ENCODE assay signal across 9 cellular contexts in the genomic region with DNA sequence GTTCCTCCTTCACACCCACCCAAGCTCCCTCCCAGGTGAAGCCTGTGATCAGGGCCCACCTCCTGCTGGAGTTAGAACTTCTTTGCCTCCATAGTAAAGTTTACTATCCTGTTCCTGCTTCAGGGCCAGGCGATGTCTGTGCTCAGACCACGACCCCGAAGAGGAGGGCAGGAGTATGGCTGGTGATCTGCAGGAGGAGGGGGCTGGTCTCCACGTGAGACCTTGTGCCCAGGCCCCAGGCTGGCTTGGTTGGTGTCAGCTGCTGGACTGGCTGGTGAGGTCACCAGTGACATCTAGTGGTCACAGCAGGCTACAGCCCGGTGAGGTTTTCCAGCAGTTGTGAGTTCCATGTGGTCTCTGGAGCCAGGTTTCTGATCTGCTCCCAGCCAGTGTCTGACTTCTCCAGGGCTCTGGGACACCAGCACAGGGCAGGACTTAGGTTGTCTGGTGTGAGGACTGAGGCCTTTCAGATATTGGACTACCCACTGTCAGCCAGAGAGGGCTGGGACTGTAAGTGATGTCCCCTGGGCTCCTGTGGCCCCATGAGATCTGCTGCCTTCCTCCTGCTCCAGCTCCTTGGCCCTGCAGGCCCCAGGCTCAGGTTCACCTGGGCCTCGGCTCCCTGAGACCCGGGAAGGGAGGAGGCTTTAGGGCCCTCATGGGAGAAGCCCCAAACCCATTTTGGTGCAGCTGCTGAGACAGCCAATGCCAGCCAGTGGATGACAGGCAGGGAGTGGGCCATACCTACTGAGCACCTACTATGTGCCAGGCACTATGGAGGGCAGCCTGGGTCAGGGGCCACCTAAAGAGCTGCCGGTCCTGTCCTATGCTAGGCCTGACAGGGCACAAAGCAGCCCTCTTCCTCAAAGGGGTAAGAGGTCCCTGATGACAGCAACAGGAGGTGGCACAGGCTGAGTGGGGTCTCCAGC. TPM values are rescaled to one million over a fixed set of nuclear protein-coding genes. Genes with fewer than 3 reads are reported as not detected.
DNase-seq lines count a peak whose midpoint lies in the region; ATAC-seq and TF ChIP-seq lines count a peak whose summit lies in the region.
"Had no signal": no experiment of that assay in that cellular context is flagged by ENCODE, and none has a peak within 500 bp of the region (broad histone marks: within the 10 kb centered on the region; RNA-seq: fewer than 3 reads in every experiment).

No MANE protein-coding gene starts in this region.

- H3K4me1 ChIP-seq in sigmoid colon = no peaks in the 10 kb centered on the region

- 22 to 25% methylated on average over 8 of the region's 8 CpGs for WGBS in sigmoid colon, 2 donors

- H3K36me3 ChIP-seq in sigmoid colon = no peaks in the 10 kb centered on the region

- no peaks in the 10 kb centered on the region for H3K9me3 ChIP-seq in sigmoid colon

- no peaks in the 10 kb centered on the region for H3K27me3 ChIP-seq in sigmoid colon

- H3K4me3 ChIP-seq in AG10803 (ENCODE audit: low read length) (no peak overlapping the region), sigmoid colon (no peak overlapping the region)

- TF ChIP-seq EP300 in sigmoid colon (IDR thresholded peaks at IDR 0.05) = no peak

- ATAC-seq in GM18511 (IDR thresholded peaks at IDR 0.05; ENCODE audit: unreplicated experiment) (peak; percentile 67), HG02763 (IDR thresholded peaks at IDR 0.05; ENCODE audit: unreplicated experiment) (no peak)

- TF ChIP-seq CTCF in AG10803 (conservative IDR thresholded peaks at IDR 0.05; ENCODE audit: low read length) = peak; percentile 97
- peak; percentile 77 to 90 (median 80) for TF ChIP-seq CTCF in sigmoid colon (IDR thresholded peaks at IDR 0.05)

- H3K27ac ChIP-seq in sigmoid colon = no peak overlapping the region

- no peak for TF ChIP-seq POLR2A in sigmoid colon (IDR thresholded peaks at IDR 0.05)

- DNase-seq in AG10803 (ENCODE audit: low read depth) (peak; percentile 65), NAMALWA (ENCODE audit: low spot score) (peak; percentile 83), T follicular helper cell (ENCODE audit: low read depth) (peak; percentile 31), anterior cingulate cortex (lab: John Stamatoyannopoulos, UW) (peak in 52 of 58 donors; percentile 17 to 76 (median 40)), hepatic stellate cell (ENCODE audit: low spot score) (peak; percentile 90), sigmoid colon (peak; percentile 82)

- intact Hi-C loops in sigmoid colon (cut with DNase I) = loop anchor here (2.0 kb wide), 1 partner anchor 19 kb away; no protein-coding TSS in a partner anchor

RNA-seq across cellular contexts. Expression of gene UBL4B, which starts 6.0 kb away (rescaled TPM):
- under 1 TPM in 1 of 4 donors, not detected in 3; 0.33 TPM for total RNA-seq in sigmoid colon
- under 1 TPM in 1 of 3 donors, not detected in 2; 0.06 TPM for polyA plus RNA-seq in sigmoid colon

RNA-seq across cellular contexts. Expression of gene ALX3, which starts 35.8 kb away (rescaled TPM):
- not detected for total RNA-seq in sigmoid colon
- polyA plus RNA-seq in sigmoid colon = under 1 TPM in 1 of 3 donors, not detected in 2; 0.13 TPM
- total RNA-seq: subcutaneous adipose tissue had no signal

RNA-seq across cellular contexts. Expression of gene SLC6A17, which starts 44.0 kb away (rescaled TPM):
- total RNA-seq in sigmoid colon = under 1 TPM in 3 of 4 donors, not detected in 1; 0.36 to 0.83 (median 0.41) TPM
- under 1 TPM in 2 of 3 donors, not detected in 1; under 0.01 to 0.20 TPM for polyA plus RNA-seq in sigmoid colon

Comparison
In these comparisons a context has a peak if more than half of its experiments do, and no peak if none do; other contexts are left out.
1. DNase-seq: peak in every context shown above with its lines; median percentile 90 in hepatic stellate cell; 83 in NAMALWA; 82 in sigmoid colon; 65 in AG10803; 40 in anterior cingulate cortex; 31 in T follicular helper cell.